1 cellular context compared by ENCODE assay signal in genomic region chr3:44729384-44729910, GRCh38.
TF ChIP-seq lines count a peak whose summit lies in the region.

TSS of gene ZNF501 (plus strand) at chr3:44729635. CDS start at chr3:44734422, 4,787 bp downstream.

TF ChIP-seq in HEK293, 187 proteins besides CTCF, POLR2A, EP300 and RAD21 (continued from another document and continues in another):
- peak; percentile 71 for TF ChIP-seq ZBTB11 (tag by site-specific recombination; conservative IDR thresholded peaks at IDR 0.05; ENCODE audit: low read depth)
- TF ChIP-seq ZNF37A (tag by site-specific recombination; IDR thresholded peaks at IDR 0.05): no peak
- TF ChIP-seq, protein P1, sequence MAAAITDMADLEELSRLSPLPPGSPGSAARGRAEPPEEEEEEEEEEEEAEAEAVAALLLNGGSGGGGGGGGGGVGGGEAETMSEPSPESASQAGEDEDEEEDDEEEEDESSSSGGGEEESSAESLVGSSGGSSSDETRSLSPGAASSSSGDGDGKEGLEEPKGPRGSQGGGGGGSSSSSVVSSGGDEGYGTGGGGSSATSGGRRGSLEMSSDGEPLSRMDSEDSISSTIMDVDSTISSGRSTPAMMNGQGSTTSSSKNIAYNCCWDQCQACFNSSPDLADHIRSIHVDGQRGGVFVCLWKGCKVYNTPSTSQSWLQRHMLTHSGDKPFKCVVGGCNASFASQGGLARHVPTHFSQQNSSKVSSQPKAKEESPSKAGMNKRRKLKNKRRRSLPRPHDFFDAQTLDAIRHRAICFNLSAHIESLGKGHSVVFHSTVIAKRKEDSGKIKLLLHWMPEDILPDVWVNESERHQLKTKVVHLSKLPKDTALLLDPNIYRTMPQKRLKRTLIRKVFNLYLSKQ (tag by site-specific recombination; IDR thresholded peaks at IDR 0.05; ENCODE audit: borderline replicate concordance): no peak
- TF ChIP-seq, protein P2, sequence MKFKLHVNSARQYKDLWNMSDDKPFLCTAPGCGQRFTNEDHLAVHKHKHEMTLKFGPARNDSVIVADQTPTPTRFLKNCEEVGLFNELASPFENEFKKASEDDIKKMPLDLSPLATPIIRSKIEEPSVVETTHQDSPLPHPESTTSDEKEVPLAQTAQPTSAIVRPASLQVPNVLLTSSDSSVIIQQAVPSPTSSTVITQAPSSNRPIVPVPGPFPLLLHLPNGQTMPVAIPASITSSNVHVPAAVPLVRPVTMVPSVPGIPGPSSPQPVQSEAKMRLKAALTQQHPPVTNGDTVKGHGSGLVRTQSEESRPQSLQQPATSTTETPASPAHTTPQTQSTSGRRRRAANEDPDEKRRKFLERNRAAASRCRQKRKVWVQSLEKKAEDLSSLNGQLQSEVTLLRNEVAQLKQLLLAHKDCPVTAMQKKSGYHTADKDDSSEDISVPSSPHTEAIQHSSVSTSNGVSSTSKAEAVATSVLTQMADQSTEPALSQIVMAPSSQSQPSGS (tag by site-specific recombination; IDR thresholded peaks at IDR 0.05; ENCODE audit: low read depth): peak; percentile 72
- TF ChIP-seq SETDB1 (IDR thresholded peaks at IDR 0.05; ENCODE audit: insufficient read length, low read length): peak; percentile 58
- TF ChIP-seq ZNF311 (tag by site-specific recombination; IDR thresholded peaks at IDR 0.05; ENCODE audit: borderline replicate concordance): no peak
- TF ChIP-seq ZNF558 (tag by site-specific recombination; IDR thresholded peaks at IDR 0.05): no peak
- no peak for TF ChIP-seq HOXC10 (CRISPR knock-in tag; IDR thresholded peaks at IDR 0.05)
- TF ChIP-seq ZNF658 (tag by site-specific recombination; IDR thresholded peaks at IDR 0.05): no peak
- TF ChIP-seq ZNF670 (tag by site-specific recombination; IDR thresholded peaks at IDR 0.05; ENCODE audit: low read depth): no peak
- TF ChIP-seq ZFHX2 (tag by site-specific recombination; conservative IDR thresholded peaks at IDR 0.05): no peak
- TF ChIP-seq KLF8 (tag by site-specific recombination; IDR thresholded peaks at IDR 0.05): peak; percentile 82
- TF ChIP-seq, protein P3, sequence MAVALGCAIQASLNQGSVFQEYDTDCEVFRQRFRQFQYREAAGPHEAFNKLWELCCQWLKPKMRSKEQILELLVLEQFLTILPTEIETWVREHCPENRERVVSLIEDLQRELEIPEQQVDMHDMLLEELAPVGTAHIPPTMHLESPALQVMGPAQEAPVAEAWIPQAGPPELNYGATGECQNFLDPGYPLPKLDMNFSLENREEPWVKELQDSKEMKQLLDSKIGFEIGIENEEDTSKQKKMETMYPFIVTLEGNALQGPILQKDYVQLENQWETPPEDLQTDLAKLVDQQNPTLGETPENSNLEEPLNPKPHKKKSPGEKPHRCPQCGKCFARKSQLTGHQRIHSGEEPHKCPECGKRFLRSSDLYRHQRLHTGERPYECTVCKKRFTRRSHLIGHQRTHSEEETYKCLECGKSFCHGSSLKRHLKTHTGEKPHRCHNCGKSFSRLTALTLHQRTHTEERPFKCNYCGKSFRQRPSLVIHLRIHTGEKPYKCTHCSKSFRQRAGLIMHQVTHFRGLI (tag by site-specific recombination; IDR thresholded peaks at IDR 0.05): peak; percentile 93
- TF ChIP-seq ZNF274 (IDR thresholded peaks at IDR 0.05; ENCODE audit: low read length): no peak
- no peak for TF ChIP-seq ZNF274 (tag by site-specific recombination; IDR thresholded peaks at IDR 0.05; ENCODE audit: borderline replicate concordance)
- no peak for TF ChIP-seq ZNF398 (tag by site-specific recombination; IDR thresholded peaks at IDR 0.05)
- no peak for TF ChIP-seq ZNF214 (tag by site-specific recombination; IDR thresholded peaks at IDR 0.05; ENCODE audit: borderline replicate concordance)
- TF ChIP-seq, protein P4, sequence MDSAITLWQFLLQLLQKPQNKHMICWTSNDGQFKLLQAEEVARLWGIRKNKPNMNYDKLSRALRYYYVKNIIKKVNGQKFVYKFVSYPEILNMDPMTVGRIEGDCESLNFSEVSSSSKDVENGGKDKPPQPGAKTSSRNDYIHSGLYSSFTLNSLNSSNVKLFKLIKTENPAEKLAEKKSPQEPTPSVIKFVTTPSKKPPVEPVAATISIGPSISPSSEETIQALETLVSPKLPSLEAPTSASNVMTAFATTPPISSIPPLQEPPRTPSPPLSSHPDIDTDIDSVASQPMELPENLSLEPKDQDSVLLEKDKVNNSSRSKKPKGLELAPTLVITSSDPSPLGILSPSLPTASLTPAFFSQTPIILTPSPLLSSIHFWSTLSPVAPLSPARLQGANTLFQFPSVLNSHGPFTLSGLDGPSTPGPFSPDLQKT (IDR thresholded peaks at IDR 0.05; ENCODE audit: borderline replicate concordance, low read depth, low read length): no peak
- TF ChIP-seq ZNF16 (tag by site-specific recombination; IDR thresholded peaks at IDR 0.05; ENCODE audit: low read depth): no peak
- TF ChIP-seq ZNF138 (tag by site-specific recombination; IDR thresholded peaks at IDR 0.05; ENCODE audit: borderline replicate concordance): no peak
- no peak for TF ChIP-seq ZNF10 (tag by site-specific recombination; IDR thresholded peaks at IDR 0.05)
- TF ChIP-seq ZNF211 (tag by site-specific recombination; IDR thresholded peaks at IDR 0.05; ENCODE audit: low read depth): no peak
- no peak; the same call in 1 of the 2 replicates for TF ChIP-seq ZNF366 (tag by site-specific recombination; conservative IDR thresholded peaks at IDR 0.05)
- TF ChIP-seq OSR2 (tag by site-specific recombination; IDR thresholded peaks at IDR 0.05): no peak
- no peak for TF ChIP-seq ZNF350 (tag by site-specific recombination; IDR thresholded peaks at IDR 0.05)
- no peak for TF ChIP-seq ZNF48 (tag by site-specific recombination; IDR thresholded peaks at IDR 0.05)
- TF ChIP-seq TCF7L2 (IDR thresholded peaks at IDR 0.05; ENCODE audit: borderline replicate concordance, low read depth, low read length): no peak
- TF ChIP-seq INSM2 (tag by site-specific recombination; IDR thresholded peaks at IDR 0.05): no peak
- no peak for TF ChIP-seq ZNF830 (tag by site-specific recombination; IDR thresholded peaks at IDR 0.05; ENCODE audit: low read depth)
- TF ChIP-seq, protein P5, sequence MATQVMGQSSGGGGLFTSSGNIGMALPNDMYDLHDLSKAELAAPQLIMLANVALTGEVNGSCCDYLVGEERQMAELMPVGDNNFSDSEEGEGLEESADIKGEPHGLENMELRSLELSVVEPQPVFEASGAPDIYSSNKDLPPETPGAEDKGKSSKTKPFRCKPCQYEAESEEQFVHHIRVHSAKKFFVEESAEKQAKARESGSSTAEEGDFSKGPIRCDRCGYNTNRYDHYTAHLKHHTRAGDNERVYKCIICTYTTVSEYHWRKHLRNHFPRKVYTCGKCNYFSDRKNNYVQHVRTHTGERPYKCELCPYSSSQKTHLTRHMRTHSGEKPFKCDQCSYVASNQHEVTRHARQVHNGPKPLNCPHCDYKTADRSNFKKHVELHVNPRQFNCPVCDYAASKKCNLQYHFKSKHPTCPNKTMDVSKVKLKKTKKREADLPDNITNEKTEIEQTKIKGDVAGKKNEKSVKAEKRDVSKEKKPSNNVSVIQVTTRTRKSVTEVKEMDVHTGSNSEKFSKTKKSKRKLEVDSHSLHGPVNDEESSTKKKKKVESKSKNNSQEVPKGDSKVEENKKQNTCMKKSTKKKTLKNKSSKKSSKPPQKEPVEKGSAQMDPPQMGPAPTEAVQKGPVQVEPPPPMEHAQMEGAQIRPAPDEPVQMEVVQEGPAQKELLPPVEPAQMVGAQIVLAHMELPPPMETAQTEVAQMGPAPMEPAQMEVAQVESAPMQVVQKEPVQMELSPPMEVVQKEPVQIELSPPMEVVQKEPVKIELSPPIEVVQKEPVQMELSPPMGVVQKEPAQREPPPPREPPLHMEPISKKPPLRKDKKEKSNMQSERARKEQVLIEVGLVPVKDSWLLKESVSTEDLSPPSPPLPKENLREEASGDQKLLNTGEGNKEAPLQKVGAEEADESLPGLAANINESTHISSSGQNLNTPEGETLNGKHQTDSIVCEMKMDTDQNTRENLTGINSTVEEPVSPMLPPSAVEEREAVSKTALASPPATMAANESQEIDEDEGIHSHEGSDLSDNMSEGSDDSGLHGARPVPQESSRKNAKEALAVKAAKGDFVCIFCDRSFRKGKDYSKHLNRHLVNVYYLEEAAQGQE (tag by site-specific recombination; IDR thresholded peaks at IDR 0.05): no peak
- TF ChIP-seq EGR2 (tag by site-specific recombination; IDR thresholded peaks at IDR 0.05; ENCODE audit: low read depth): no peak
- no peak for TF ChIP-seq ZSCAN18 (tag by site-specific recombination; IDR thresholded peaks at IDR 0.05)
- 0 out of 2 replicates have a peak, but pooled peaks have one; percentile 31 for TF ChIP-seq KLF9 (tag by site-specific recombination; IDR thresholded peaks at IDR 0.05; ENCODE audit: low read depth)
- TF ChIP-seq ZNF664 (tag by site-specific recombination; IDR thresholded peaks at IDR 0.05): no peak
- no peak for TF ChIP-seq ZNF654 (tag by site-specific recombination; IDR thresholded peaks at IDR 0.05; ENCODE audit: low read depth)
- TF ChIP-seq YY1 (tag by site-specific recombination; IDR thresholded peaks at IDR 0.05): 0 out of 2 replicates have a peak, but pooled peaks have one; percentile 35
- TF ChIP-seq, protein P6, sequence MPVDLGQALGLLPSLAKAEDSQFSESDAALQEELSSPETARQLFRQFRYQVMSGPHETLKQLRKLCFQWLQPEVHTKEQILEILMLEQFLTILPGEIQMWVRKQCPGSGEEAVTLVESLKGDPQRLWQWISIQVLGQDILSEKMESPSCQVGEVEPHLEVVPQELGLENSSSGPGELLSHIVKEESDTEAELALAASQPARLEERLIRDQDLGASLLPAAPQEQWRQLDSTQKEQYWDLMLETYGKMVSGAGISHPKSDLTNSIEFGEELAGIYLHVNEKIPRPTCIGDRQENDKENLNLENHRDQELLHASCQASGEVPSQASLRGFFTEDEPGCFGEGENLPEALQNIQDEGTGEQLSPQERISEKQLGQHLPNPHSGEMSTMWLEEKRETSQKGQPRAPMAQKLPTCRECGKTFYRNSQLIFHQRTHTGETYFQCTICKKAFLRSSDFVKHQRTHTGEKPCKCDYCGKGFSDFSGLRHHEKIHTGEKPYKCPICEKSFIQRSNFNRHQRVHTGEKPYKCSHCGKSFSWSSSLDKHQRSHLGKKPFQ (tag by site-specific recombination; IDR thresholded peaks at IDR 0.05): no peak
- 0 out of 2 replicates have a peak, but pooled peaks have one; percentile 40 for TF ChIP-seq KLF16 (tag by site-specific recombination; IDR thresholded peaks at IDR 0.05)
- TF ChIP-seq ZSCAN30 (tag by site-specific recombination; IDR thresholded peaks at IDR 0.05): peak; percentile 43; the same call in 1 of the 2 replicates
- no peak for TF ChIP-seq ZNF571 (tag by site-specific recombination; IDR thresholded peaks at IDR 0.05)
- no peak for TF ChIP-seq ZNF837 (tag by site-specific recombination; IDR thresholded peaks at IDR 0.05)
- TF ChIP-seq ZNF843 (tag by site-specific recombination; IDR thresholded peaks at IDR 0.05): peak; percentile 27; the same call in 1 of the 2 replicates
- TF ChIP-seq HOXA7 (CRISPR knock-in tag; IDR thresholded peaks at IDR 0.05; ENCODE audit: borderline replicate concordance): no peak
- TF ChIP-seq ZNF677 (tag by site-specific recombination; IDR thresholded peaks at IDR 0.05): no peak
